ENCODE assay signal across 24 cellular contexts in the genomic region with DNA sequence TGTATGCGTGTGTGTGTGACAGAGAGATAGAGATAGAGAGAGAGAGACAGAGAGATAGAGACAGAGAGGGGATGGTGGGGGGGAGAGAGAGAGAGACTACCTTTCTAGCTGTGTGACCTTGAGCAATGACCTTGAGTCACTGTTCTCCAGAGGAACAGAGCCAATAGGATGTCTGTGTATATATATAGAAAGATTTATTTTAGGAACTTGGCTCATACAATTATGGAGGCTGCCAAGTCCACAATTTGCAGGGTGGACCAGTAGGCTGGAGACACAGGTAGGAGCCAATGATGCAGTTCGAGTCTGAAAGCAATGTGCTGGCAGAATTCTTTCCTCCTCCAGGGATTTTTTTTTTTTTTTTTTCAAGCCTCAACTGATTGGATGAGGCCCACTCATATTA.
"Had no signal": no experiment of that assay in that cellular context is flagged by ENCODE, and none has a peak within 500 bp of the region (broad histone marks: within the 10 kb centered on the region; RNA-seq: fewer than 3 reads in every experiment).

No MANE protein-coding gene starts in this region.

- ATAC-seq: activated CD8-positive, alpha-beta T cell treated with anti-CD3 and anti-CD28 coated beads, Interleukin-2, amount 10 ng/mL, durations not matched to agents 7 days and 5 days; body of pancreas had no signal

- H3K4me2 ChIP-seq: KMS-11 had no signal

- H3K9ac ChIP-seq: KMS-11 had no signal

- H3K4me1 ChIP-seq: ascending aorta, body of pancreas, Peyer's patch had no signal

- H3K27me3 ChIP-seq: ascending aorta, body of pancreas, Peyer's patch had no signal

- H3K36me3 ChIP-seq: ascending aorta, Peyer's patch had no signal

- H3K9me3 ChIP-seq: ascending aorta, body of pancreas, Peyer's patch had no signal

- DNase-seq: activated CD4-positive, alpha-beta T cell treated with anti-CD3 and anti-CD28 coated beads for 48 hours; activated CD4-positive, alpha-beta T cell treated with anti-CD3 and anti-CD28 coated beads, Interleukin-2, amount 50 U/mL, for 4 hours; activated CD4-positive, CD25-positive, alpha-beta regulatory T cell treated with anti-CD3 and anti-CD28 coated beads, Interleukin-2, amount 50 U/mL, for 72 hours; activated CD8-positive, alpha-beta memory T cell treated with anti-CD3 and anti-CD28 coated beads, Interleukin-2, amount 50 U/mL, for 48 hours; activated CD8-positive, alpha-beta T cell treated with anti-CD3 and anti-CD28 coated beads, Interleukin-2, amount 10 ng/mL, durations not matched to agents 7 days and 5 days; activated effector memory CD4-positive, alpha-beta T cell treated with Interleukin-2 at 50 U/mL for 16 hours; activated naive CD4-positive, alpha-beta T cell; activated T-cell treated with anti-CD3 and anti-CD28 coated beads, Interleukin-2, amount 50 U/mL, for 1 hour; cerebellar nuclear complex; NCI-H1092; NCI-H1417; NCI-H1930; NCI-H2171; NCI-H2227 treated with DMSO at 0.1 percent for 48 hours; NCI-H526; NCI-H774; NK-92 treated with Interleukin-12 subunit alpha and Interleukin-12 subunit beta, amount 100 ng/mL, for 24 hours; OCI-M1; Peyer's patch; SHP77 treated with DMSO at 0.1 percent for 48 hours had no signal

- H3K4me3 ChIP-seq: ascending aorta, body of pancreas, Peyer's patch had no signal

- H3K27ac ChIP-seq: ascending aorta, body of pancreas, KMS-11, Peyer's patch, RWPE1 had no signal
